ENCODE assay signal across 20 cellular contexts in the genomic region with DNA sequence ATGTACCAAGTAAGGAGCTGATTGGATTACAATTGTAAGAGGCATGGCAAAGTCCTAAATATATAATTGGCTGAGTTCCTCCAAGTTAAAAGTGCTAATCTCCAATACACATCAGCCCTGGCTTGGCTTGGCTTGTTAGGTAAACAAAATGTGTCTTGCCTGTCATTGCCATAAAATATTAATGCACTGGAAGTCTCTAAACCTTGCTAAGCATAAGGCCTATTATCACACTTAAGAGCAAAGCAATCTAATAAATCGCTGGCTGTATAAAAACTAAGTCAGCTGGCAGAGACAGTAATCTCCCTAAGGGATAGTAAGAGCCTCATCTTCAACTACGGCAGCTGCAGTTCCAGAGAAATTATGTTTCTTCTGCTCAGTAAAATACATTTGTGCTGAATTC.
DNase-seq lines count a peak whose midpoint lies in the region; ATAC-seq and TF ChIP-seq lines count a peak whose summit lies in the region.
"Had no signal": no experiment of that assay in that cellular context is flagged by ENCODE, and none has a peak within 500 bp of the region (broad histone marks: within the 10 kb centered on the region; RNA-seq: fewer than 3 reads in every experiment).

No MANE protein-coding gene starts in this region.

- H3K27me3 ChIP-seq in lower lobe of right lung (ENCODE audit: low read depth): no peaks in the 10 kb centered on the region
- H3K27me3 ChIP-seq: Peyer's patch, SJSA1, transverse colon had no signal

- peaks cover 25% of the 10 kb centered on the region for H3K4me1 ChIP-seq in lower lobe of right lung
- H3K4me1 ChIP-seq: Peyer's patch had no signal

- no peaks in the 10 kb centered on the region for H3K36me3 ChIP-seq in lower lobe of right lung
- H3K36me3 ChIP-seq: Peyer's patch, SJSA1, transverse colon had no signal

- H3K4me3 ChIP-seq in lower lobe of right lung: no peak overlapping the region
- H3K4me3 ChIP-seq: Peyer's patch, SJSA1, transverse colon had no signal

- no peak overlapping the region for H3K27ac ChIP-seq in lower lobe of right lung
- H3K27ac ChIP-seq: Peyer's patch, SJSA1, transverse colon had no signal

- no peaks in the 10 kb centered on the region for H3K9me3 ChIP-seq in lower lobe of right lung
- H3K9me3 ChIP-seq: Peyer's patch, SJSA1, transverse colon had no signal

- intact Hi-C loops in lower lobe of right lung (cut with DNase I): no loop called here

- ATAC-seq in lower lobe of right lung: no peak

- peak; percentile 30 for DNase-seq in DMS79 treated with DMSO at 0.1 percent for 48 hours (lab: John Stamatoyannopoulos, UW)
- no peak for DNase-seq in DMS79 (lab: John Stamatoyannopoulos, UW)
- DNase-seq in NCI-H1092 (lab: John Stamatoyannopoulos, UW): peak; percentile 25
- DNase-seq in amniotic epithelial cell (ENCODE audit: low read depth): peak; percentile 33
- peak; percentile 56 for DNase-seq in myocyte (ENCODE audit: low read depth)
- DNase-seq in lower lobe of right lung: no peak
- DNase-seq in mesenteric fat pad (ENCODE audit: low spot score): no peak
- no peak for DNase-seq in T-helper 1 cell
- DNase-seq: 8988T; activated B cell treated with CpG ODN at 0.5 μM for 24 hours; activated CD4-positive, alpha-beta memory T cell treated with anti-CD3 and anti-CD28 coated beads for 36 hours; activated naive CD8-positive, alpha-beta T cell treated with anti-CD3 and anti-CD28 coated beads for 36 hours; erythroblast; Karpas-422; kidney glomerular epithelial cell; mammary epithelial cell; naive B cell; Peyer's patch; transverse colon had no signal

- no peak for TF ChIP-seq CTCF in lower lobe of right lung (IDR thresholded peaks at IDR 0.05)

Comparison
In these comparisons a context has a peak if more than half of its experiments do, and no peak if none do; other contexts are left out.
1. DNase-seq: peak in DMS79 treated with DMSO at 0.1 percent for 48 hours (single experiment), NCI-H1092 (single experiment), amniotic epithelial cell (single experiment) and myocyte (single experiment); none in DMS79 (single experiment), lower lobe of right lung (single experiment), mesenteric fat pad (single experiment) and T-helper 1 cell (0 of 5).